In the genomic region with DNA sequence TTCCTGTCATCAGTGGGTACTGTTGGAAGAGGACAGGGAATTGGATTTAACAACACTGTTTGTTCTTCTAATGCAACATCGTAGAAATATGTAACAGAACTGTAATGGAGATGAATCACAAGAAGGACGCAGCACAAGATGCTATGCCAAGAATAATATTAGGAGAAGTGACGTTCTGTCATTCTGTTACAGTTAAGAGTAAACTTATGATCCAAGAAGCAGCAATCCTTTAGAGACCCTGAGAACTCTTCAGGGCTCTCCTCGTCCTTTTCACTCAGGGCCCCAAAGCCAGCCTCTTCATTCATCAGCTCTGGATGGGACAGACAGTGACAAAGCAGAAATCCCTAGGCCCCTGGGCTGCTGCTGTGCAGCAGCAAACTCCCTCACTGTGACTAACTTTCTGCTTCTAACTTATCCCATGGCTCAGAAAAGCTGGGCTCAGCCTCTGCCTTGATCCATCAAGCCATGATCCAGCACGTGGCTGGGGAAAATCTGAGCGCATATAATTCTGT, we compare ENCODE assay signal across 12 cellular contexts. TPM values are rescaled to one million over a fixed set of nuclear protein-coding genes. Genes with fewer than 3 reads are reported as not detected.
DNase-seq lines count a peak whose midpoint lies in the region; ATAC-seq and TF ChIP-seq lines count a peak whose summit lies in the region.
"Had no signal": no experiment of that assay in that cellular context is flagged by ENCODE, and none has a peak within 500 bp of the region (broad histone marks: within the 10 kb centered on the region; RNA-seq: fewer than 3 reads in every experiment).

No MANE protein-coding gene starts in this region.

- H3K36me3 Mint-ChIP-seq in T-helper 17 cell (ENCODE audit: low read depth): peaks cover 3% of the 10 kb centered on the region

- TF ChIP-seq CTCF in 22Rv1 (IDR thresholded peaks at IDR 0.05): no peak

- H3K4me3 Mint-ChIP-seq in T-helper 17 cell: no peak overlapping the region
- H3K4me3 Mint-ChIP-seq: activated T-cell treated with anti-CD3 and anti-CD28 coated beads, Interleukin-2, amount 50 U/mL, for 72 hours had no signal

- ATAC-seq in T-helper 17 cell (no peak), HG03432 (IDR thresholded peaks at IDR 0.05; ENCODE audit: unreplicated experiment) (no peak), HG03469 (IDR thresholded peaks at IDR 0.05; ENCODE audit: unreplicated experiment) (no peak)
- ATAC-seq: activated T-cell treated with anti-CD3 and anti-CD28 coated beads, Interleukin-2, amount 50 U/mL, for 72 hours had no signal

- H3K9me2 ChIP-seq in Karpas-422 (replicated peaks; ENCODE audit: insufficient read depth, low read length): no peaks in the 10 kb centered on the region

- no peaks in the 10 kb centered on the region for H3K27me3 ChIP-seq in Karpas-422 (ENCODE audit: low read length)

- no peaks in the 10 kb centered on the region for H3K79me2 ChIP-seq in Karpas-422 (ENCODE audit: low read length)

- DNase-seq in Karpas-422 (peak; percentile 2), dedifferentiated amniotic fluid mesenchymal stem cell (ENCODE audit: extremely low spot score) (peak; percentile 97), lung microvascular endothelial cell (ENCODE audit: low read depth in 2 of 2) (peak; percentile 42 to 85), T-helper 17 cell (no peak)
- no peak for DNase-seq in activated T-cell treated with anti-CD3 and anti-CD28 coated beads, Interleukin-2, amount 50 U/mL, for 48 hours
- DNase-seq: activated T-cell treated with anti-CD3 and anti-CD28 coated beads, Interleukin-2, amount 50 U/mL, for 72 hours; BE2C; NCI-H446; T-helper 1 cell had no signal

- H3K4me3 ChIP-seq in Karpas-422 (ENCODE audit: low read length): no peak overlapping the region

- H3K4me2 ChIP-seq in Karpas-422 (ENCODE audit: low read depth, low read length, poor library complexity, severe bottlenecking): no peak overlapping the region

- H3K4me1 ChIP-seq in Karpas-422 (ENCODE audit: low read length): no peaks in the 10 kb centered on the region
- H3K4me1 ChIP-seq: BE2C had no signal

- H3K9me3 ChIP-seq in Karpas-422 (ENCODE audit: low read length): no peaks in the 10 kb centered on the region
- H3K9me3 ChIP-seq in T-helper 17 cell (ENCODE audit: control insufficient read depth, low read length, poor library complexity, severe bottlenecking): no peaks in the 10 kb centered on the region
- H3K9me3 ChIP-seq: BE2C had no signal

- no peak overlapping the region for H2AFZ ChIP-seq in Karpas-422 (ENCODE audit: low read length)

- H4K20me1 ChIP-seq in Karpas-422 (ENCODE audit: insufficient read depth, low read depth, low read length): no peaks in the 10 kb centered on the region

- H3K27ac ChIP-seq in 22Rv1: peak overlapping the region; percentile 27
- no peak overlapping the region for H3K27ac ChIP-seq in Karpas-422 (ENCODE audit: low read length)

- no peak overlapping the region for H3K9ac ChIP-seq in Karpas-422 (ENCODE audit: low read length)

- no peaks in the 10 kb centered on the region for H3K36me3 ChIP-seq in Karpas-422 (ENCODE audit: insufficient read depth, low read length)
- H3K36me3 ChIP-seq: BE2C had no signal

- H3K27ac Mint-ChIP-seq in T-helper 17 cell: no peak overlapping the region
- H3K27ac Mint-ChIP-seq: activated T-cell treated with anti-CD3 and anti-CD28 coated beads, Interleukin-2, amount 50 U/mL, for 72 hours had no signal

- peaks cover 25% of the 10 kb centered on the region for H3K27me3 Mint-ChIP-seq in T-helper 17 cell

- H3K4me1 Mint-ChIP-seq in T-helper 17 cell: peaks cover 9% of the 10 kb centered on the region

RNA-seq across cellular contexts. Expression of gene IL6, which starts 8.7 kb away (rescaled TPM):
- 0.25 TPM in 1 of 2 replicates, not detected in the other for total RNA-seq in Karpas-422 (2014; rRNA removed; shearing (Covaris generic); ENCODE audit: low replicate concordance)
- total RNA-seq in lung microvascular endothelial cell (0.60 and 0.87 TPM in 2 replicates), T-helper 17 cell (1 to 10 TPM in 1 of 2 donors, under 1 TPM in 1; 0.57 to 1.5 TPM)

Comparison
In these comparisons a context has a peak if more than half of its experiments do, and no peak if none do; other contexts are left out.
1. DNase-seq: peak in Karpas-422 (single experiment), dedifferentiated amniotic fluid mesenchymal stem cell (single experiment) and lung microvascular endothelial cell (2 of 2); none in T-helper 17 cell (0 of 3) and activated T-cell treated with anti-CD3 and anti-CD28 coated beads, Interleukin-2, amount 50 U/mL, for 48 hours (0 of 2).